Comparison of ENCODE assay signal across 23 cellular contexts in the genomic region with DNA sequence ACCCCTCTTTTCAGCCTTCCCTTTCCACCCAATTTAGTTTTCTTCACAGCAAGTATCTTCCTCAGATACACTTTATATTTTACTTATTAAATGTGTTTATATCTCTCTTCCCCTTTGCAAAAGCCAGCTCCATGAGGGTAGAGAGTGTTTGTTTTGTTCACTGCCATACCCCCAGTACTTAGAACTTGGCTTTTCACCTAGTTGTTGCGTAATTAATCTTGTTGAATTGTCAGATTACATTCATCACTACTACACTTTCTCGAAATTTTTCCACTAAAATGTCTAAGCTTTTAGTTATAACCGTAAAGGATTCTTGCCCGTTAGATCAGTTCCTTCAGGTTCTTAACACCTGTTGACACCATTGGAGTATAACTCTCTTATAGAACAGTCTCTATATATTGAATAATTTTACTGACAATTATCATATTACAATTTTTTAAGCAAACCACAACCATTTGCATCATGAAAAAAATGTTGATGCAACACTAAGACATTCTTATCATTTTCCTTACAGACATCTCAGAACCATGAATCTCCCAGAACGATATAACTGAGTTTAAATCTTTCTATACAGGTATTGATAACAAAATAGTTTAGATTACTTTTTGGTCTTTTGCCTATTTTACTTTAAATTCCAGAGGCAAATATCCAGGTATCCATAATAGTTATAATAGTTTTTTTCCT. TPM values are rescaled to one million over a fixed set of nuclear protein-coding genes. Genes with fewer than 3 reads are reported as not detected.
"Had no signal": no experiment of that assay in that cellular context is flagged by ENCODE, and none has a peak within 500 bp of the region (broad histone marks: within the 10 kb centered on the region; RNA-seq: fewer than 3 reads in every experiment).

No MANE protein-coding gene starts in this region.

- H3K9ac ChIP-seq: neural progenitor cell had no signal

- H3K9me3 ChIP-seq: esophagus squamous epithelium, gastroesophageal sphincter, heart left ventricle, prostate gland, spleen, testis, tibial artery had no signal

- H3K4me3 ChIP-seq: esophagus squamous epithelium, gastroesophageal sphincter, heart left ventricle, hepatocyte, lung, neural progenitor cell, prostate gland, skin epidermis, spleen, testis, tibial artery had no signal

- DNase-seq: cortex of kidney; effector memory CD8-positive, alpha-beta T cell; erythroblast; esophagus squamous epithelium; foreskin keratinocyte; heart left ventricle; islet precursor cell; naive thymus-derived CD4-positive, alpha-beta T cell; right cardiac atrium; spleen; stimulated activated CD4-positive, alpha-beta T cell treated with anti-CD3 and anti-CD28 coated beads, Interleukin-4, amount 100 ng/mL, for 4 hours; stimulated activated naive CD8-positive, alpha-beta T cell treated with anti-CD3 and anti-CD28 coated beads, Interleukin-15, Interleukin-2, amounts not matched to agents 100 U/mL and 50 U/mL, for 24 hours; substantia nigra; testis; tibial artery had no signal

- H3K27me3 ChIP-seq: esophagus squamous epithelium, foreskin keratinocyte, gastroesophageal sphincter, heart left ventricle, hepatocyte, neural progenitor cell, spleen, testis, tibial artery had no signal

- FAIRE-seq: endometrium had no signal

- H3K36me3 ChIP-seq: esophagus squamous epithelium, gastroesophageal sphincter, heart left ventricle, neural progenitor cell, prostate gland, spleen, tibial artery had no signal

- H3K4me1 ChIP-seq: esophagus squamous epithelium, foreskin keratinocyte, gastroesophageal sphincter, heart left ventricle, neural progenitor cell, prostate gland, spleen, testis, tibial artery had no signal

RNA-seq across cellular contexts. Expression of gene VWDE, which starts 29.9 kb away (rescaled TPM):
- total RNA-seq: osteocyte had no signal
